In genomic region chr5:55173696-55174101, GRCh38 we compare ENCODE assay signal across 9 cellular contexts. TPM values are rescaled to one million over a fixed set of nuclear protein-coding genes. Genes with fewer than 3 reads are reported as not detected.
DNase-seq lines count a peak whose midpoint lies in the region; ATAC-seq and TF ChIP-seq lines count a peak whose summit lies in the region.
"Had no signal": no experiment of that assay in that cellular context is flagged by ENCODE, and none has a peak within 500 bp of the region (broad histone marks: within the 10 kb centered on the region; RNA-seq: fewer than 3 reads in every experiment).

No MANE protein-coding gene starts in this region.

- H3K27me3 Mint-ChIP-seq in activated T-cell treated with anti-CD3 and anti-CD28 coated beads, Interleukin-2, amount 50 U/mL, for 24 hours, result peaks cover 77% of the 10 kb centered on the region
- peaks cover 69% of the 10 kb centered on the region for H3K27me3 Mint-ChIP-seq in activated CD4-positive, alpha-beta memory T cell treated with anti-CD3 and anti-CD28 coated beads, Interleukin-2, amount 10 ng/mL, durations not matched to agents 7 days and 5 days
- H3K27me3 Mint-ChIP-seq in immature natural killer cell (ENCODE audit: low read depth in 3 of 3), result peaks cover 28 to 40% (median 29%) of the 10 kb centered on the region in 3 donors
- H3K27me3 Mint-ChIP-seq in type B pancreatic cell, result peaks cover 79% of the 10 kb centered on the region

- peak; percentile 10 for ATAC-seq in HG03103 (IDR thresholded peaks at IDR 0.05; ENCODE audit: low read depth, unreplicated experiment)

- CTCF ChIA-PET in activated CD4-positive, alpha-beta memory T cell treated with anti-CD3 and anti-CD28 coated beads, Interleukin-2, amount 10 ng/mL, durations not matched to agents 7 days and 5 days (lab: Charles Lee), result interaction anchor here (1.0 to 2.6 kb wide), 2 partner anchors 133 to 267 kb away, joined by 3 to 15 read pairs; partner anchors contain the start of genes DHX29 and MTREX

- H3K4me1 Mint-ChIP-seq in activated T-cell treated with anti-CD3 and anti-CD28 coated beads, Interleukin-2, amount 50 U/mL, for 24 hours (ENCODE audit: low read depth), result peaks cover 44% of the 10 kb centered on the region
- peaks cover 39% of the 10 kb centered on the region for H3K4me1 Mint-ChIP-seq in activated CD4-positive, alpha-beta memory T cell treated with anti-CD3 and anti-CD28 coated beads, Interleukin-2, amount 10 ng/mL, durations not matched to agents 7 days and 5 days
- H3K4me1 Mint-ChIP-seq in immature natural killer cell (peaks cover 28 to 46% of the 10 kb centered on the region in 2 donors), type B pancreatic cell (ENCODE audit: unreplicated experiment) (peaks cover 13% of the 10 kb centered on the region)

- TF ChIP-seq CTCF in type B pancreatic cell (conservative IDR thresholded peaks at IDR 0.05), result no peak

- POLR2A ChIA-PET in activated CD4-positive, alpha-beta memory T cell treated with anti-CD3 and anti-CD28 coated beads, Interleukin-2, amount 10 ng/mL, durations not matched to agents 7 days and 5 days (lab: Charles Lee), result no interaction called here

- no peaks in the 10 kb centered on the region for H3K36me3 Mint-ChIP-seq in activated T-cell treated with anti-CD3 and anti-CD28 coated beads, Interleukin-2, amount 50 U/mL, for 24 hours (ENCODE audit: low read depth)
- no peaks in the 10 kb centered on the region for H3K36me3 Mint-ChIP-seq in activated CD4-positive, alpha-beta memory T cell treated with anti-CD3 and anti-CD28 coated beads, Interleukin-2, amount 10 ng/mL, durations not matched to agents 7 days and 5 days (ENCODE audit: low read depth)
- H3K36me3 Mint-ChIP-seq in immature natural killer cell (no peaks in the 10 kb centered on the region), type B pancreatic cell (no peaks in the 10 kb centered on the region)

- H3K4me3 Mint-ChIP-seq in activated T-cell treated with anti-CD3 and anti-CD28 coated beads, Interleukin-2, amount 50 U/mL, for 24 hours, result peak overlapping the region; percentile 60
- H3K4me3 Mint-ChIP-seq in activated CD4-positive, alpha-beta memory T cell treated with anti-CD3 and anti-CD28 coated beads, Interleukin-2, amount 10 ng/mL, durations not matched to agents 7 days and 5 days, result peak overlapping the region; percentile 72
- peak overlapping the region; percentile 77 to 91 (median 85) for H3K4me3 Mint-ChIP-seq in immature natural killer cell
- H3K4me3 Mint-ChIP-seq in type B pancreatic cell, result peak overlapping the region; percentile 89

- peak; percentile 44 for DNase-seq in activated T-cell treated with anti-CD3 and anti-CD28 coated beads, Interleukin-2, amount 50 U/mL, for 24 hours
- no peak for DNase-seq in activated T-cell treated with anti-CD3 and anti-CD28 coated beads, Interleukin-2, amount 50 U/mL, for 48 hours
- no peak for DNase-seq in activated CD4-positive, alpha-beta memory T cell treated with anti-CD3 and anti-CD28 coated beads, Interleukin-2, amount 10 ng/mL, durations not matched to agents 7 days and 5 days
- DNase-seq in immature natural killer cell (no peak), type B pancreatic cell (ENCODE audit: extremely low spot score, unreplicated experiment) (no peak), islet precursor cell (no peak), inferior parietal cortex (ENCODE audit: extremely low spot score) (no peak)

- H3K9me3 Mint-ChIP-seq in activated T-cell treated with anti-CD3 and anti-CD28 coated beads, Interleukin-2, amount 50 U/mL, for 24 hours, result no peaks in the 10 kb centered on the region
- no peaks in the 10 kb centered on the region for H3K9me3 Mint-ChIP-seq in activated CD4-positive, alpha-beta memory T cell treated with anti-CD3 and anti-CD28 coated beads, Interleukin-2, amount 10 ng/mL, durations not matched to agents 7 days and 5 days
- H3K9me3 Mint-ChIP-seq in immature natural killer cell (peaks cover 0 to 2% (median 0%) of the 10 kb centered on the region in 6 donors), type B pancreatic cell (no peaks in the 10 kb centered on the region)

- no peak overlapping the region for H3K27ac Mint-ChIP-seq in activated T-cell treated with anti-CD3 and anti-CD28 coated beads, Interleukin-2, amount 50 U/mL, for 24 hours
- no peak overlapping the region for H3K27ac Mint-ChIP-seq in activated CD4-positive, alpha-beta memory T cell treated with anti-CD3 and anti-CD28 coated beads, Interleukin-2, amount 10 ng/mL, durations not matched to agents 7 days and 5 days
- H3K27ac Mint-ChIP-seq in immature natural killer cell (peak overlapping the region in 4 of 6 donors; percentile 58 to 87 (median 85)), type B pancreatic cell (peak overlapping the region; percentile 63)

RNA-seq across cellular contexts. Expression of gene CDC20B, which starts 0.7 kb away (rescaled TPM):
- total RNA-seq in activated CD4-positive, alpha-beta memory T cell treated with anti-CD3 and anti-CD28 coated beads, Interleukin-2, amount 10 ng/mL, durations not matched to agents 7 days and 5 days, result under 1 TPM; 0.13 to 0.18 TPM
- polyA plus RNA-seq in immature natural killer cell, result not detected
- total RNA-seq in type B pancreatic cell (ENCODE audit: low replicate concordance), result 0.38 and 0.92 TPM in 2 replicates
- total RNA-seq: dermis microvascular lymphatic vessel endothelial cell had no signal

RNA-seq across cellular contexts. Expression of gene GPX8, which starts 13.7 kb away (rescaled TPM):
- total RNA-seq in activated CD4-positive, alpha-beta memory T cell treated with anti-CD3 and anti-CD28 coated beads, Interleukin-2, amount 10 ng/mL, durations not matched to agents 7 days and 5 days, result not detected
- polyA plus RNA-seq in immature natural killer cell, result not detected
- 34.6 and 58.6 TPM in 2 replicates for total RNA-seq in type B pancreatic cell (ENCODE audit: low replicate concordance)

RNA-seq across cellular contexts. Expression of gene MCIDAS, which starts 53.4 kb away (rescaled TPM):
- not detected for total RNA-seq in activated CD4-positive, alpha-beta memory T cell treated with anti-CD3 and anti-CD28 coated beads, Interleukin-2, amount 10 ng/mL, durations not matched to agents 7 days and 5 days
- not detected for polyA plus RNA-seq in immature natural killer cell
- total RNA-seq in type B pancreatic cell (ENCODE audit: low replicate concordance), result 0.17 and 0.36 TPM in 2 replicates
- total RNA-seq: dermis microvascular lymphatic vessel endothelial cell had no signal

RNA-seq across cellular contexts. Expression of gene CCNO, which starts 59.7 kb away (rescaled TPM):
- under 1 TPM in 1 of 2 experiments, not detected in 1; 0.15 TPM for total RNA-seq in activated CD4-positive, alpha-beta memory T cell treated with anti-CD3 and anti-CD28 coated beads, Interleukin-2, amount 10 ng/mL, durations not matched to agents 7 days and 5 days
- polyA plus RNA-seq in immature natural killer cell, result not detected
- total RNA-seq in type B pancreatic cell (ENCODE audit: low replicate concordance), result 1.6 and 2.7 TPM in 2 replicates
- total RNA-seq: dermis microvascular lymphatic vessel endothelial cell had no signal

Comparison
In these comparisons a context has a peak if more than half of its experiments do, and no peak if none do; other contexts are left out.
1. H3K27ac Mint-ChIP-seq: peak in immature natural killer cell (4 of 6) and type B pancreatic cell (single experiment); none in activated T-cell treated with anti-CD3 and anti-CD28 coated beads, Interleukin-2, amount 50 U/mL, for 24 hours (single experiment) and activated CD4-positive, alpha-beta memory T cell treated with anti-CD3 and anti-CD28 coated beads, Interleukin-2, amount 10 ng/mL, durations not matched to agents 7 days and 5 days (single experiment).
2. RNA of gene GPX8, which starts 13.7 kb away (total RNA-seq): 34.6 to 58.6 TPM in type B pancreatic cell; not detected in activated CD4-positive, alpha-beta memory T cell treated with anti-CD3 and anti-CD28 coated beads, Interleukin-2, amount 10 ng/mL, durations not matched to agents 7 days and 5 days; every median in the first group is over 10 times any median in the second.
3. Peak in every context shown above with its lines, with median percentiles within 50 percentile points of each other: H3K4me3 Mint-ChIP-seq.